ENCODE assay signal across 8 cellular contexts in genomic region chr11:12800032-12800671, GRCh38.
DNase-seq lines count a peak whose midpoint lies in the region; TF ChIP-seq lines count a peak whose summit lies in the region.

No MANE protein-coding gene starts in this region.

- no peak overlapping the region for H3K23ac ChIP-seq in mesendoderm (ENCODE audit: low read length)

- DNase-seq in COR-L47 (lab: John Stamatoyannopoulos, UW) (peak; percentile 50), NCI-H1105 treated with DMSO at 0.1 percent for 48 hours (lab: John Stamatoyannopoulos, UW) (peak; percentile 57), cardiac fibroblast (ENCODE audit: low read depth in 2 of 2) (peak; percentile 42 to 71), mesendoderm (peak; percentile 97), GM20000 (ENCODE audit: low spot score) (no peak), 8988T (no peak), RPMI8226 (no peak)
- DNase-seq in activated T-cell treated with anti-CD3 and anti-CD28 coated beads, Interleukin-2, amount 50 U/mL, for 1 hour, result no peak

- no peak overlapping the region for H3K4me2 ChIP-seq in mesendoderm (ENCODE audit: low read length)

- H3K18ac ChIP-seq in mesendoderm (ENCODE audit: low read length), result peak overlapping the region; percentile 83

- H3K9ac ChIP-seq in mesendoderm (ENCODE audit: low read length), result no peak overlapping the region

- H3K4ac ChIP-seq in mesendoderm (ENCODE audit: low read depth, low read length), result peak overlapping the region; percentile 78

- H4K8ac ChIP-seq in mesendoderm (ENCODE audit: low read depth, low read length), result no peak overlapping the region

- H3K27ac ChIP-seq in mesendoderm (ENCODE audit: low read depth, low read length), result peak overlapping the region; percentile 86

- TF ChIP-seq CTCF in cardiac fibroblast (IDR thresholded peaks at IDR 0.05; ENCODE audit: low read depth, low read length), result no peak
- TF ChIP-seq CTCF in GM20000 (IDR thresholded peaks at IDR 0.05; ENCODE audit: extremely low read depth, missing control alignments), result no peak

- no peak overlapping the region for H2BK15ac ChIP-seq in mesendoderm (replicated peaks; ENCODE audit: low read depth)

- no peak overlapping the region for H2AK5ac ChIP-seq in mesendoderm (ENCODE audit: low read length)

- H2BK120ac ChIP-seq in mesendoderm (ENCODE audit: low read depth, low read length), result peak overlapping the region; percentile 75

- H3K4me3 ChIP-seq in cardiac fibroblast (replicated peaks in 1 of 2; ENCODE audit: low read depth in 2 of 2, low read length in 2 of 2), result no peak overlapping the region
- no peak overlapping the region for H3K4me3 ChIP-seq in mesendoderm (ENCODE audit: low read length)

- H2BK5ac ChIP-seq in mesendoderm (ENCODE audit: low read length), result peak overlapping the region; percentile 23

- peaks cover 31% of the 10 kb centered on the region for H3K79me1 ChIP-seq in mesendoderm (ENCODE audit: low read length)

- H3K4me1 ChIP-seq in mesendoderm (ENCODE audit: control insufficient read depth, low read depth, low read length), result peaks cover 42% of the 10 kb centered on the region

- H3K36me3 ChIP-seq in mesendoderm (ENCODE audit: control insufficient read depth, insufficient read depth, low read length), result no peaks in the 10 kb centered on the region

- H3K27me3 ChIP-seq in mesendoderm (ENCODE audit: insufficient read depth, low read length, poor library complexity), result no peaks in the 10 kb centered on the region

- no CpG with 5 or more reads among the region's 8 CpGs for WGBS in mesendoderm (ENCODE audit: extremely low coverage, insufficient coverage, low lambda C conversion rate)

- H4K5ac ChIP-seq in mesendoderm (ENCODE audit: low read length), result no peak overlapping the region

- peaks cover 66% of the 10 kb centered on the region for H3K79me2 ChIP-seq in mesendoderm (ENCODE audit: control insufficient read depth, insufficient read depth, low read length)

- H3K56ac ChIP-seq in mesendoderm (ENCODE audit: low read length), result peak overlapping the region; percentile 73

Comparison
In these comparisons a context has a peak if more than half of its experiments do, and no peak if none do; other contexts are left out.
1. DNase-seq: peak in COR-L47 (single experiment), NCI-H1105 treated with DMSO at 0.1 percent for 48 hours (single experiment), cardiac fibroblast (2 of 2) and mesendoderm (single experiment); none in GM20000 (single experiment), 8988T (single experiment), activated T-cell treated with anti-CD3 and anti-CD28 coated beads, Interleukin-2, amount 50 U/mL, for 1 hour (single experiment) and RPMI8226 (single experiment).